Comparison of ENCODE assay signal across 1 cellular context in the genomic region with DNA sequence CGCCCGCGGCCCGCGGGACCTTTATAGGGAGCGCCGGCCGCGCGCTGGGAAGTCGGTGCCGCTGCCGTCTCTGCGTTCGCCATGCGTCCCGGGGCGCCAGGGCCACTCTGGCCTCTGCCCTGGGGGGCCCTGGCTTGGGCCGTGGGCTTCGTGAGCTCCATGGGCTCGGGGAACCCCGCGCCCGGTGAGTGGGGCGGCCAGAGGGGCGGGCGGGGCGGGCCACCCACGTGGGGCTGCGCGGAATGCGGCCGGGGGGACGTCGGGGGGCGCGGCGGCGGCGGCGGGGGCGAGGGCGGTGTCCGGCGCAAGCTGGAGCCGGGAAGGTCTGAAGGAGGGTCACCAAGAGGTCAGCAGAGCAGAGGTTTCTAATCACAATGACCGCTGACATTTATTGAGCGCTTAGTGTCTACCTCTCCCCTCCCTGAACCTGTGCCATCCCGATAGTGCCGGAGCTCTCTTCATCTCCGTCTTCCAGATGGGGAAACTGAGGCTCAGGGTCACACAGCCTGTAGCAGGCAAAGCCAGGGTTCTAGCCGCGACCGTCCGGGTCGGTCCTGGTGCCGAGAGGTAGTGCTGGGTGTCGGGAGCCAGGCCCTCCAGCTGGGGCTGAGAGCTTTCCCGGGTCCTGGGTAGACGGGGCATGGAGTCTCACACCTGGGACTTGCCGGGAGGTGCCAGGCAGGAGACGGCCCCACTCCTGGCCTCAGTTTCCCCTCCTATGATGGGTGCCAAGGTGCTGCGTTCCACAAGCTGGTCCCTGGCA.
TF ChIP-seq lines count a peak whose summit lies in the region.

A gene (plus strand): TSS at position 50 of the 763 bp plus-strand sequence. CDS start 32 bp downstream, at position 82.

TF ChIP-seq in H1, 55 proteins besides CTCF, POLR2A, EP300 and RAD21:
- TF ChIP-seq SP4 (IDR thresholded peaks at IDR 0.05; ENCODE audit: low read length) = no peak
- TF ChIP-seq GTF2F1 (IDR thresholded peaks at IDR 0.05; ENCODE audit: borderline replicate concordance, low read depth, low read length) = no peak
- TF ChIP-seq EZH2 (IDR thresholded peaks at IDR 0.05; ENCODE audit: low read depth, low read length, severe bottlenecking) = no peak
- TF ChIP-seq, protein P1, sequence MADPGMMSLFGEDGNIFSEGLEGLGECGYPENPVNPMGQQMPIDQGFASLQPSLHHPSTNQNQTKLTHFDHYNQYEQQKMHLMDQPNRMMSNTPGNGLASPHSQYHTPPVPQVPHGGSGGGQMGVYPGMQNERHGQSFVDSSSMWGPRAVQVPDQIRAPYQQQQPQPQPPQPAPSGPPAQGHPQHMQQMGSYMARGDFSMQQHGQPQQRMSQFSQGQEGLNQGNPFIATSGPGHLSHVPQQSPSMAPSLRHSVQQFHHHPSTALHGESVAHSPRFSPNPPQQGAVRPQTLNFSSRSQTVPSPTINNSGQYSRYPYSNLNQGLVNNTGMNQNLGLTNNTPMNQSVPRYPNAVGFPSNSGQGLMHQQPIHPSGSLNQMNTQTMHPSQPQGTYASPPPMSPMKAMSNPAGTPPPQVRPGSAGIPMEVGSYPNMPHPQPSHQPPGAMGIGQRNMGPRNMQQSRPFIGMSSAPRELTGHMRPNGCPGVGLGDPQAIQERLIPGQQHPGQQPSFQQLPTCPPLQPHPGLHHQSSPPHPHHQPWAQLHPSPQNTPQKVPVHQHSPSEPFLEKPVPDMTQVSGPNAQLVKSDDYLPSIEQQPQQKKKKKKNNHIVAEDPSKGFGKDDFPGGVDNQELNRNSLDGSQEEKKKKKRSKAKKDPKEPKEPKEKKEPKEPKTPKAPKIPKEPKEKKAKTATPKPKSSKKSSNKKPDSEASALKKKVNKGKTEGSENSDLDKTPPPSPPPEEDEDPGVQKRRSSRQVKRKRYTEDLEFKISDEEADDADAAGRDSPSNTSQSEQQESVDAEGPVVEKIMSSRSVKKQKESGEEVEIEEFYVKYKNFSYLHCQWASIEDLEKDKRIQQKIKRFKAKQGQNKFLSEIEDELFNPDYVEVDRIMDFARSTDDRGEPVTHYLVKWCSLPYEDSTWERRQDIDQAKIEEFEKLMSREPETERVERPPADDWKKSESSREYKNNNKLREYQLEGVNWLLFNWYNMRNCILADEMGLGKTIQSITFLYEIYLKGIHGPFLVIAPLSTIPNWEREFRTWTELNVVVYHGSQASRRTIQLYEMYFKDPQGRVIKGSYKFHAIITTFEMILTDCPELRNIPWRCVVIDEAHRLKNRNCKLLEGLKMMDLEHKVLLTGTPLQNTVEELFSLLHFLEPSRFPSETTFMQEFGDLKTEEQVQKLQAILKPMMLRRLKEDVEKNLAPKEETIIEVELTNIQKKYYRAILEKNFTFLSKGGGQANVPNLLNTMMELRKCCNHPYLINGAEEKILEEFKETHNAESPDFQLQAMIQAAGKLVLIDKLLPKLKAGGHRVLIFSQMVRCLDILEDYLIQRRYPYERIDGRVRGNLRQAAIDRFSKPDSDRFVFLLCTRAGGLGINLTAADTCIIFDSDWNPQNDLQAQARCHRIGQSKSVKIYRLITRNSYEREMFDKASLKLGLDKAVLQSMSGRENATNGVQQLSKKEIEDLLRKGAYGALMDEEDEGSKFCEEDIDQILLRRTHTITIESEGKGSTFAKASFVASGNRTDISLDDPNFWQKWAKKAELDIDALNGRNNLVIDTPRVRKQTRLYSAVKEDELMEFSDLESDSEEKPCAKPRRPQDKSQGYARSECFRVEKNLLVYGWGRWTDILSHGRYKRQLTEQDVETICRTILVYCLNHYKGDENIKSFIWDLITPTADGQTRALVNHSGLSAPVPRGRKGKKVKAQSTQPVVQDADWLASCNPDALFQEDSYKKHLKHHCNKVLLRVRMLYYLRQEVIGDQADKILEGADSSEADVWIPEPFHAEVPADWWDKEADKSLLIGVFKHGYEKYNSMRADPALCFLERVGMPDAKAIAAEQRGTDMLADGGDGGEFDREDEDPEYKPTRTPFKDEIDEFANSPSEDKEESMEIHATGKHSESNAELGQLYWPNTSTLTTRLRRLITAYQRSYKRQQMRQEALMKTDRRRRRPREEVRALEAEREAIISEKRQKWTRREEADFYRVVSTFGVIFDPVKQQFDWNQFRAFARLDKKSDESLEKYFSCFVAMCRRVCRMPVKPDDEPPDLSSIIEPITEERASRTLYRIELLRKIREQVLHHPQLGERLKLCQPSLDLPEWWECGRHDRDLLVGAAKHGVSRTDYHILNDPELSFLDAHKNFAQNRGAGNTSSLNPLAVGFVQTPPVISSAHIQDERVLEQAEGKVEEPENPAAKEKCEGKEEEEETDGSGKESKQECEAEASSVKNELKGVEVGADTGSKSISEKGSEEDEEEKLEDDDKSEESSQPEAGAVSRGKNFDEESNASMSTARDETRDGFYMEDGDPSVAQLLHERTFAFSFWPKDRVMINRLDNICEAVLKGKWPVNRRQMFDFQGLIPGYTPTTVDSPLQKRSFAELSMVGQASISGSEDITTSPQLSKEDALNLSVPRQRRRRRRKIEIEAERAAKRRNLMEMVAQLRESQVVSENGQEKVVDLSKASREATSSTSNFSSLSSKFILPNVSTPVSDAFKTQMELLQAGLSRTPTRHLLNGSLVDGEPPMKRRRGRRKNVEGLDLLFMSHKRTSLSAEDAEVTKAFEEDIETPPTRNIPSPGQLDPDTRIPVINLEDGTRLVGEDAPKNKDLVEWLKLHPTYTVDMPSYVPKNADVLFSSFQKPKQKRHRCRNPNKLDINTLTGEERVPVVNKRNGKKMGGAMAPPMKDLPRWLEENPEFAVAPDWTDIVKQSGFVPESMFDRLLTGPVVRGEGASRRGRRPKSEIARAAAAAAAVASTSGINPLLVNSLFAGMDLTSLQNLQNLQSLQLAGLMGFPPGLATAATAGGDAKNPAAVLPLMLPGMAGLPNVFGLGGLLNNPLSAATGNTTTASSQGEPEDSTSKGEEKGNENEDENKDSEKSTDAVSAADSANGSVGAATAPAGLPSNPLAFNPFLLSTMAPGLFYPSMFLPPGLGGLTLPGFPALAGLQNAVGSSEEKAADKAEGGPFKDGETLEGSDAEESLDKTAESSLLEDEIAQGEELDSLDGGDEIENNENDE (IDR thresholded peaks at IDR 0.05; ENCODE audit: insufficient replicate concordance, low read length) = no peak
- no peak for TF ChIP-seq SIX5 (IDR thresholded peaks at IDR 0.05; ENCODE audit: low read depth, low read length)
- TF ChIP-seq KDM5A (IDR thresholded peaks at IDR 0.05; ENCODE audit: low read length) = no peak
- TF ChIP-seq CBX5 (IDR thresholded peaks at IDR 0.05; ENCODE audit: low read depth, low read length) = no peak
- no peak for TF ChIP-seq EGR1 (IDR thresholded peaks at IDR 0.05; ENCODE audit: borderline replicate concordance, low read depth, low read length)
- no peak for TF ChIP-seq JUND (IDR thresholded peaks at IDR 0.05; ENCODE audit: low read length)
- TF ChIP-seq, protein P2, sequence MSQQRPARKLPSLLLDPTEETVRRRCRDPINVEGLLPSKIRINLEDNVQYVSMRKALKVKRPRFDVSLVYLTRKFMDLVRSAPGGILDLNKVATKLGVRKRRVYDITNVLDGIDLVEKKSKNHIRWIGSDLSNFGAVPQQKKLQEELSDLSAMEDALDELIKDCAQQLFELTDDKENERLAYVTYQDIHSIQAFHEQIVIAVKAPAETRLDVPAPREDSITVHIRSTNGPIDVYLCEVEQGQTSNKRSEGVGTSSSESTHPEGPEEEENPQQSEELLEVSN (IDR thresholded peaks at IDR 0.05) = no peak
- no peak for TF ChIP-seq CHD2 (IDR thresholded peaks at IDR 0.05; ENCODE audit: low read length)
- no peak for TF ChIP-seq BRCA1 (IDR thresholded peaks at IDR 0.05; ENCODE audit: low read depth, low read length)
- TF ChIP-seq BCL11A (IDR thresholded peaks at IDR 0.05; ENCODE audit: low read depth in 2 of 2, low read length in 2 of 2) = no peak
- TF ChIP-seq TEAD4 (IDR thresholded peaks at IDR 0.05; ENCODE audit: low read depth, low read length) = no peak
- TF ChIP-seq SP2 (IDR thresholded peaks at IDR 0.05; ENCODE audit: low read length) = no peak
- TF ChIP-seq ASH2L (IDR thresholded peaks at IDR 0.05; ENCODE audit: low read length) = no peak
- TF ChIP-seq CTBP2 (IDR thresholded peaks at IDR 0.05; ENCODE audit: borderline replicate concordance, insufficient read depth, insufficient read length, low read length) = no peak
- no peak for TF ChIP-seq KDM4A (IDR thresholded peaks at IDR 0.05; ENCODE audit: low read depth, low read length, severe bottlenecking)
TF ChIP-seq in H1: peak in this region for 0.
